In genomic region chr22:23910496-23911190, GRCh38 we compare ENCODE assay signal across 16 cellular contexts. TPM values are rescaled to one million over a fixed set of nuclear protein-coding genes. Genes with fewer than 3 reads are reported as not detected.
A peak's percentile ranks its signal among the peaks of the same experiment; 100 is the strongest.
DNase-seq lines count a peak whose midpoint lies in the region; ATAC-seq and TF ChIP-seq lines count a peak whose summit lies in the region.
"Had no signal": no experiment of that assay in that cellular context is flagged by ENCODE, and none has a peak within 500 bp of the region (broad histone marks: within the 10 kb centered on the region; RNA-seq: fewer than 3 reads in every experiment).

No MANE protein-coding gene starts in this region.

- peaks cover 0 to 20% (median 5%) of the 10 kb centered on the region in 3 donors for H3K4me1 ChIP-seq in gastroesophageal sphincter

- no peak for TF ChIP-seq POLR2A in gastroesophageal sphincter (IDR thresholded peaks at IDR 0.05)

- TF ChIP-seq CTCF in gastroesophageal sphincter (IDR thresholded peaks at IDR 0.05): no peak

- peak; percentile 33 for DNase-seq in activated CD8-positive, alpha-beta memory T cell treated with anti-CD3 and anti-CD28 coated beads for 24 hours
- DNase-seq in activated CD8-positive, alpha-beta memory T cell treated with anti-CD3 and anti-CD28 coated beads, Interleukin-2, amount 50 U/mL, for 48 hours: no peak
- DNase-seq in SHP77 (lab: John Stamatoyannopoulos, UW) (peak; percentile 82 to 88), islet precursor cell (peak; percentile 32), occipital lobe (lab: John Stamatoyannopoulos, UW) (no peak), NCI-H128 (lab: John Stamatoyannopoulos, UW; ENCODE audit: unreplicated experiment) (no peak)
- DNase-seq: C1 segment of cervical spinal cord, DMS153, IMR-90, MV-4-11, NCI-H1694, NCI-H2107 had no signal

- H3K9me3 ChIP-seq in gastroesophageal sphincter: no peaks in the 10 kb centered on the region

- 71 to 83% methylated on average over 2 of the region's 3 CpGs for WGBS in gastroesophageal sphincter (ENCODE audit: low coverage in 1 of 2), 2 donors

- no peaks in the 10 kb centered on the region for H3K27me3 ChIP-seq in gastroesophageal sphincter

- no peaks in the 10 kb centered on the region for H3K36me3 ChIP-seq in gastroesophageal sphincter

- H3K4me3 ChIP-seq in gastroesophageal sphincter: no peak overlapping the region
- H3K4me3 ChIP-seq: GM23338 had no signal

- no peak overlapping the region for H3K27ac ChIP-seq in gastroesophageal sphincter

- ATAC-seq in gastroesophageal sphincter: no peak
- no peak for ATAC-seq in GM18867 (IDR thresholded peaks at IDR 0.05; ENCODE audit: unreplicated experiment)
- ATAC-seq: GM23338, SK-N-SH treated with all-trans-retinoic acid at 6 μM for 48 hours had no signal

- no peak for TF ChIP-seq EP300 in gastroesophageal sphincter (IDR thresholded peaks at IDR 0.05)

RNA-seq across cellular contexts. Expression of gene MIF, which starts 16.5 kb away (rescaled TPM):
- 100 to 1,000 TPM; 164 to 261 (median 237) TPM for total RNA-seq in gastroesophageal sphincter
- total RNA-seq in occipital lobe: 85.2 TPM

RNA-seq across cellular contexts. Expression of gene GSTT2B, which starts 50.4 kb away (rescaled TPM):
- total RNA-seq in gastroesophageal sphincter (10 to 100 TPM in 2 of 4 donors, not detected in 2; 10.8 to 12.3 TPM), occipital lobe (4.1 TPM)

RNA-seq across cellular contexts. Expression of gene SLC2A11, which starts 53.0 kb away (rescaled TPM):
- total RNA-seq in gastroesophageal sphincter (10 to 100 TPM in 3 of 4 donors, 1 to 10 TPM in 1; 7.3 to 39.8 (median 18.8) TPM), occipital lobe (8.4 TPM)

RNA-seq across cellular contexts. Expression of gene DDTL, which starts 56.0 kb away (rescaled TPM):
- total RNA-seq in gastroesophageal sphincter: 1 to 10 TPM in 2 of 4 donors, not detected in 2; 2.2 to 3.4 TPM
- total RNA-seq in occipital lobe: 3.1 TPM

Comparison
In these comparisons a context has a peak if more than half of its experiments do, and no peak if none do; other contexts are left out.
1. DNase-seq: peak in activated CD8-positive, alpha-beta memory T cell treated with anti-CD3 and anti-CD28 coated beads for 24 hours (single experiment), SHP77 (2 of 2) and islet precursor cell (single experiment); none in activated CD8-positive, alpha-beta memory T cell treated with anti-CD3 and anti-CD28 coated beads, Interleukin-2, amount 50 U/mL, for 48 hours (single experiment), occipital lobe (single experiment) and NCI-H128 (single experiment).